ENCODE assay signal across 7 cellular contexts in genomic region chr17:32461853-32462617, GRCh38. TPM values are rescaled to one million over a fixed set of nuclear protein-coding genes. Genes with fewer than 3 reads are reported as not detected.
DNase-seq lines count a peak whose midpoint lies in the region; TF ChIP-seq lines count a peak whose summit lies in the region.

No MANE protein-coding gene starts in this region.

- no peaks in the 10 kb centered on the region for H3K27me3 ChIP-seq in WERI-Rb-1 (ENCODE audit: insufficient read depth, low read depth, severe bottlenecking)
- no peaks in the 10 kb centered on the region for H3K27me3 ChIP-seq in liver (ENCODE audit: control insufficient read depth in 4 of 4, insufficient read depth in 4 of 4, low read length in 3 of 4)

- H3K9me3 ChIP-seq in WERI-Rb-1 (ENCODE audit: severe bottlenecking) (no peaks in the 10 kb centered on the region), liver (ENCODE audit: control insufficient read depth in 4 of 4, low read length in 3 of 4) (no peaks in the 10 kb centered on the region)

- no peak overlapping the region for H3K9ac ChIP-seq in liver (ENCODE audit: low read depth in 1 of 2, low read length in 2 of 2)

- DNase-seq in NCI-H2081 (lab: John Stamatoyannopoulos, UW) (peak; percentile 47 to 48), WERI-Rb-1 (peak; percentile 62), cerebellar cortex (ENCODE audit: low spot score) (peak; percentile 67), HuH-7 (ENCODE audit: low spot score) (no peak)
- DNase-seq in stimulated activated CD8-positive, alpha-beta memory T cell treated with anti-CD3 and anti-CD28 coated beads, Interleukin-7, amount 100 ng/mL, for 24 hours (ENCODE audit: low read depth): peak; percentile 36

- H3K27ac ChIP-seq in WERI-Rb-1 (no peak overlapping the region), liver (ENCODE audit: low read depth in 1 of 2, low read length in 2 of 2) (no peak overlapping the region)

- peaks cover 82% of the 10 kb centered on the region for H3K36me3 ChIP-seq in WERI-Rb-1
- peaks cover 18 to 54% (median 38%) of the 10 kb centered on the region in 4 donors for H3K36me3 ChIP-seq in liver (ENCODE audit: control insufficient read depth in 4 of 4, insufficient read depth in 3 of 4, low read depth in 1 of 4, low read length in 3 of 4)

- 40% methylated on average over 1 of the region's 1 CpG for WGBS in liver

- peak; percentile 54 for TF ChIP-seq CTCF in GM12875 (IDR thresholded peaks at IDR 0.05; ENCODE audit: borderline replicate concordance, insufficient read depth, low read depth, low read length)
- peak; percentile 64 for TF ChIP-seq CTCF in WERI-Rb-1 (IDR thresholded peaks at IDR 0.05; ENCODE audit: low read depth, low read length)
- peak; percentile 44 for TF ChIP-seq CTCF in liver (IDR thresholded peaks at IDR 0.05; ENCODE audit: low read depth, low read length, missing input control)

- H3K4me3 ChIP-seq in GM12875 (ENCODE audit: low read depth, low read length): no peak overlapping the region
- H3K4me3 ChIP-seq in WERI-Rb-1 (ENCODE audit: low read depth, low read length): no peak overlapping the region
- H3K4me3 ChIP-seq in liver (ENCODE audit: low read depth in 1 of 3, low read length in 3 of 3): no peak overlapping the region

- TF ChIP-seq RAD21 in liver (IDR thresholded peaks at IDR 0.05): peak; percentile 52 to 65

- H3K4me1 ChIP-seq in liver (ENCODE audit: control insufficient read depth in 4 of 4, insufficient read depth in 4 of 4, low read length in 3 of 4): no peaks in the 10 kb centered on the region

TF ChIP-seq in liver, 16 proteins besides CTCF, POLR2A, EP300 and RAD21:
- TF ChIP-seq RXRA (IDR thresholded peaks at IDR 0.05) (peak; percentile 59 to 89), HNF4G (IDR thresholded peaks at IDR 0.05) (no peak), HNF4A (conservative IDR thresholded peaks at IDR 0.05) (peak in 1 of 2 donors; percentile 40)

RNA-seq across cellular contexts. Expression of gene PSMD11, which starts 17.7 kb away (rescaled TPM):
- total RNA-seq in liver: 10 to 100 TPM; 53.4 to 83.0 TPM
- 10 to 100 TPM; 42.1 to 97.4 TPM for polyA plus RNA-seq in liver

RNA-seq across cellular contexts. Expression of gene CDK5R1, which starts 24.8 kb away (rescaled TPM):
- under 1 TPM; 0.84 to 0.93 TPM for total RNA-seq in liver
- polyA plus RNA-seq in liver: under 1 TPM; 0.08 to 0.44 TPM
